ENCODE assay signal across 3 cellular contexts in the genomic region with DNA sequence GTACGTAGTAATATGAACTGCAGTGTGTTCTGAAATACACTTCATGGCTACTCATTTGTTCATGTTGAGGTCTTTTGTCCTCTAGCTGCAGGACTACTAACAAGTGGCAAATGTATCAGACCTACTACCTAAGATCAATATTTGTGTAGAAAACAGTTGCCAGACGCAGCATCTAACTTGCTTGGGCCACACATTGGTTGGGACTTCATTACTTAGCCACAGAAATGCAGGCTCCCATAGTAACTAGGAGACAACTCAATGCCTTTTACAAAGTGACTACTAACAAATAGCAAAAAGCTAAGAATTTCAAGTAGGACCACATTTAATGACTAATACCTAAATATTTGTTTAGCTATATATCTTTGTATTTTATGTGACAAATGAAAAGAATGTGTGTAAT. TPM values are rescaled to one million over a fixed set of nuclear protein-coding genes. Genes with fewer than 3 reads are reported as not detected.
"Had no signal": no experiment of that assay in that cellular context is flagged by ENCODE, and none has a peak within 500 bp of the region (broad histone marks: within the 10 kb centered on the region; RNA-seq: fewer than 3 reads in every experiment).

No MANE protein-coding gene starts in this region.

- DNase-seq: GDM1, GF-D8 had no signal

- ATAC-seq: GM12878 had no signal

- H3K4me3 ChIP-seq: GM12878 had no signal

RNA-seq across cellular contexts. Expression of gene CT47C1, which starts 2.5 kb away (rescaled TPM):
- total RNA-seq: GM12878 had no signal

RNA-seq across cellular contexts. Expression of gene KIAA1210, which starts 52.3 kb away (rescaled TPM):
- total RNA-seq: GM12878 had no signal
